Comparison of ENCODE assay signal across 17 cellular contexts in genomic region chr16:75653926-75654325, GRCh38. TPM values are rescaled to one million over a fixed set of nuclear protein-coding genes. Genes with fewer than 3 reads are reported as not detected.
DNase-seq lines count a peak whose midpoint lies in the region; ATAC-seq and TF ChIP-seq lines count a peak whose summit lies in the region.
"Had no signal": no experiment of that assay in that cellular context is flagged by ENCODE, and none has a peak within 500 bp of the region (broad histone marks: within the 10 kb centered on the region; RNA-seq: fewer than 3 reads in every experiment).

No MANE protein-coding gene starts in this region.

- no peaks in the 10 kb centered on the region for H3K9me3 ChIP-seq in H9 (ENCODE audit: control insufficient read depth, low read depth, low read length)
- H3K9me3 ChIP-seq in vagina = no peaks in the 10 kb centered on the region
- H3K9me3 ChIP-seq: MG63 had no signal

- POLR2A ChIA-PET in T-cell (lab: Charles Lee) = no interaction called here

- H4K91ac ChIP-seq in H9 (ENCODE audit: insufficient read length, low read depth, low read length) = no peak overlapping the region

- H3K4me1 ChIP-seq in H9 (ENCODE audit: insufficient read depth, low read length) = no peaks in the 10 kb centered on the region
- H3K4me1 ChIP-seq in vagina = peaks cover 45% of the 10 kb centered on the region

- ATAC-seq in T-cell (replicated peaks in 1 of 4) = no peak
- ATAC-seq in stimulated activated naive B cell treated with anti-CD40 and anti-IgM and Interleukin-4, amounts not matched to agents 10 μg/mL and 1 μg/mL and 100 μg/mL, for 72 hours (replicated peaks) = no peak

- no peak overlapping the region for H3K56ac ChIP-seq in H9 (ENCODE audit: insufficient read length, low read depth, low read length)

- H3K9me3 Mint-ChIP-seq in activated T-cell treated with anti-CD3 and anti-CD28 coated beads, Interleukin-2, amount 50 U/mL, for 24 hours = no peaks in the 10 kb centered on the region
- H3K9me3 Mint-ChIP-seq in T-cell (no peaks in the 10 kb centered on the region), H9 (no peaks in the 10 kb centered on the region)
- no peaks in the 10 kb centered on the region for H3K9me3 Mint-ChIP-seq in stimulated activated naive B cell treated with anti-CD40 and anti-IgM and Interleukin-4, amounts not matched to agents 10 μg/mL and 1 μg/mL and 100 μg/mL, for 72 hours

- H3K4me3 Mint-ChIP-seq in activated T-cell treated with anti-CD3 and anti-CD28 coated beads, Interleukin-2, amount 50 U/mL, for 24 hours = peak overlapping the region; percentile 4
- H3K4me3 Mint-ChIP-seq in T-cell (peak overlapping the region; percentile 30 to 99 (median 48)), H9 (no peak overlapping the region)
- no peak overlapping the region for H3K4me3 Mint-ChIP-seq in stimulated activated naive B cell treated with anti-CD40 and anti-IgM and Interleukin-4, amounts not matched to agents 10 μg/mL and 1 μg/mL and 100 μg/mL, for 72 hours

- peaks cover 4% of the 10 kb centered on the region for H3K23me2 ChIP-seq in H9 (ENCODE audit: insufficient read length, low read depth, low read length, poor library complexity, severe bottlenecking)

- no peak overlapping the region for H3K14ac ChIP-seq in H9 (ENCODE audit: insufficient read depth, low read length)

- CTCF ChIA-PET in T-cell (lab: Charles Lee) = interaction anchor here in 1 of 2 donors (0.8 kb wide), 1 partner anchor 35 kb away, joined by 3 read pairs; no protein-coding TSS in a partner anchor

- H3K27me3 ChIP-seq in H9 (ENCODE audit: insufficient read depth, low read length) = no peaks in the 10 kb centered on the region
- no peaks in the 10 kb centered on the region for H3K27me3 ChIP-seq in vagina
- H3K27me3 ChIP-seq: MG63 had no signal

- H4K8ac ChIP-seq in H9 (replicated peaks; ENCODE audit: insufficient read length, low read depth, low read length) = no peak overlapping the region

- no peaks in the 10 kb centered on the region for H3K27me3 Mint-ChIP-seq in activated T-cell treated with anti-CD3 and anti-CD28 coated beads, Interleukin-2, amount 50 U/mL, for 24 hours
- H3K27me3 Mint-ChIP-seq in T-cell (no peaks in the 10 kb centered on the region), H9 (ENCODE audit: low read depth) (no peaks in the 10 kb centered on the region)
- H3K27me3 Mint-ChIP-seq in stimulated activated naive B cell treated with anti-CD40 and anti-IgM and Interleukin-4, amounts not matched to agents 10 μg/mL and 1 μg/mL and 100 μg/mL, for 72 hours = no peaks in the 10 kb centered on the region

- H3K18ac ChIP-seq in H9 (ENCODE audit: insufficient read length, low read depth, low read length) = no peak overlapping the region

- no peaks in the 10 kb centered on the region for H4K20me1 ChIP-seq in H9 (ENCODE audit: control insufficient read depth, insufficient read depth, insufficient read length)

- H2BK5ac ChIP-seq in H9 (ENCODE audit: insufficient read length, low read length) = no peak overlapping the region

- TF ChIP-seq CTCF in H9 (conservative IDR thresholded peaks at IDR 0.05) (no peak), vagina (IDR thresholded peaks at IDR 0.05) (no peak)

- H2BK15ac ChIP-seq in H9 (ENCODE audit: low read depth, low read length) = no peak overlapping the region

- no peak overlapping the region for H3K4ac ChIP-seq in H9 (ENCODE audit: low read depth, low read length)

- no peak for TF ChIP-seq POLR2A in vagina (IDR thresholded peaks at IDR 0.05)

- no peak overlapping the region for H3K4me3 ChIP-seq in vagina
- H3K4me3 ChIP-seq: MG63 had no signal

- no peak overlapping the region for H3K9ac ChIP-seq in H9 (ENCODE audit: extremely low read depth, insufficient read length, low read length)

- no peak overlapping the region for H2BK20ac ChIP-seq in H9 (ENCODE audit: low read depth, low read length, poor library complexity, severe bottlenecking)

- no peak for DNase-seq in activated T-cell treated with anti-CD3 and anti-CD28 coated beads, Interleukin-2, amount 50 U/mL, for 24 hours
- no peak for DNase-seq in activated T-cell treated with anti-CD3 and anti-CD28 coated beads for 4 hours
- DNase-seq in T-cell = no peak
- DNase-seq in fibroblast of gingiva (ENCODE audit: low read depth) = peak; percentile 83
- DNase-seq in stimulated activated naive B cell treated with anti-CD40 and anti-IgM and Interleukin-4, amounts not matched to agents 10 μg/mL and 1 μg/mL and 100 μg/mL, for 72 hours = no peak
- DNase-seq in H9 = no peak
- no peak for DNase-seq in vagina (ENCODE audit: extremely low spot score in 2 of 2)
- DNase-seq in T1000 (lab: John Stamatoyannopoulos, UW) = no peak
- DNase-seq: activated naive CD4-positive, alpha-beta T cell treated with Interleukin-2 at 50 U/mL for 16 hours; effector memory CD4-positive, alpha-beta T cell; mammary epithelial cell; MG63; NCI-H446; retina; RPMI8226 had no signal

- peaks cover 87% of the 10 kb centered on the region for H3K36me3 Mint-ChIP-seq in activated T-cell treated with anti-CD3 and anti-CD28 coated beads, Interleukin-2, amount 50 U/mL, for 24 hours (ENCODE audit: low read depth)
- peaks cover 50% of the 10 kb centered on the region for H3K36me3 Mint-ChIP-seq in T-cell
- H3K36me3 Mint-ChIP-seq in stimulated activated naive B cell treated with anti-CD40 and anti-IgM and Interleukin-4, amounts not matched to agents 10 μg/mL and 1 μg/mL and 100 μg/mL, for 72 hours = peaks cover 43 to 52% of the 10 kb centered on the region in 2 donors
- peaks cover 17 to 41% (median 39%) of the 10 kb centered on the region in 3 experiments; a peak in 6 of 7 replicates for H3K36me3 Mint-ChIP-seq in H9 (ENCODE audit: insufficient read depth in 1 of 3, low read depth in 3 of 3)

- H3K4me2 ChIP-seq in H9 (ENCODE audit: insufficient read depth, insufficient read length, low read length) = no peak overlapping the region

- peak overlapping the region; percentile 93 for H3K27ac Mint-ChIP-seq in activated T-cell treated with anti-CD3 and anti-CD28 coated beads, Interleukin-2, amount 50 U/mL, for 24 hours
- peak overlapping the region; percentile 63 to 74 for H3K27ac Mint-ChIP-seq in T-cell
- peak overlapping the region; percentile 78 for H3K27ac Mint-ChIP-seq in stimulated activated naive B cell treated with anti-CD40 and anti-IgM and Interleukin-4, amounts not matched to agents 10 μg/mL and 1 μg/mL and 100 μg/mL, for 72 hours
- peak overlapping the region in 1 of 3 experiments; percentile 18; a peak in 3 of 7 replicates for H3K27ac Mint-ChIP-seq in H9

- no peak overlapping the region for H3K23ac ChIP-seq in H9 (ENCODE audit: insufficient read length, low read depth, low read length)

- H3K79me2 ChIP-seq in H9 (ENCODE audit: insufficient read depth, low read length) = peaks cover 13% of the 10 kb centered on the region; the same call in 1 of the 2 replicates

- no peak overlapping the region for H2AK5ac ChIP-seq in H9 (ENCODE audit: insufficient read length, low read length)

- H3K36me3 ChIP-seq in vagina = peaks cover 0 to 43% of the 10 kb centered on the region in 2 donors

- no peak overlapping the region for H2BK12ac ChIP-seq in H9 (ENCODE audit: insufficient read length, low read depth, low read length)

- no peak overlapping the region for H3T11ph ChIP-seq in H9 (ENCODE audit: low read length)

- no peak overlapping the region for H2BK120ac ChIP-seq in H9 (ENCODE audit: low read depth, low read length, poor library complexity, severe bottlenecking)

- peaks cover 46% of the 10 kb centered on the region for H3K4me1 Mint-ChIP-seq in activated T-cell treated with anti-CD3 and anti-CD28 coated beads, Interleukin-2, amount 50 U/mL, for 24 hours (ENCODE audit: low read depth)
- H3K4me1 Mint-ChIP-seq in T-cell (peaks cover 60 to 67% (median 62%) of the 10 kb centered on the region in 3 donors), H9 (peaks cover 16% of the 10 kb centered on the region in 2 experiments)
- H3K4me1 Mint-ChIP-seq in stimulated activated naive B cell treated with anti-CD40 and anti-IgM and Interleukin-4, amounts not matched to agents 10 μg/mL and 1 μg/mL and 100 μg/mL, for 72 hours = peaks cover 20 to 54% of the 10 kb centered on the region in 2 donors

- H2AFZ ChIP-seq in H9 (ENCODE audit: low read length) = no peak overlapping the region

- H4K5ac ChIP-seq in H9 (ENCODE audit: insufficient read length, low read depth, low read length) = no peak overlapping the region

- no CpG with 5 or more reads among the region's 1 CpG for WGBS in H9 (ENCODE audit: extremely low coverage, insufficient read length, low lambda C conversion rate)

- intact Hi-C loops in vagina (cut with DNase I) = no loop called here

- H3K27ac ChIP-seq in H9 (ENCODE audit: insufficient read length, low read depth, low read length) = no peak overlapping the region
- no peak overlapping the region for H3K27ac ChIP-seq in vagina

- no peaks in the 10 kb centered on the region for H3K79me1 ChIP-seq in H9 (ENCODE audit: insufficient read depth, low read depth, low read length, poor library complexity, severe bottlenecking)

RNA-seq across cellular contexts. Expression of gene TERF2IP, which starts 6.4 kb away (rescaled TPM):
- 100 to 1,000 TPM in 1 of 5 donors, 10 to 100 TPM in 4; 86.0 to 104 (median 94.0) TPM for total RNA-seq in T-cell
- total RNA-seq in H9 (2021) = 15.6 and 15.9 TPM in 2 replicates
- 65.1 TPM for total RNA-seq in vagina

RNA-seq across cellular contexts. Expression of gene KARS1, which starts 6.5 kb away (rescaled TPM):
- total RNA-seq in T-cell = 100 to 1,000 TPM; 121 to 151 (median 128) TPM
- total RNA-seq in H9 (2021) = 181 and 183 TPM in 2 replicates
- 82.0 TPM for total RNA-seq in vagina

RNA-seq across cellular contexts. Expression of gene CPHXL2, which starts 22.9 kb away (rescaled TPM):
- total RNA-seq in T-cell = not detected
- total RNA-seq in H9 (2021) = not detected in 2 replicates
- not detected for total RNA-seq in vagina
- total RNA-seq: A673, mammary epithelial cell, temporal lobe had no signal

RNA-seq across cellular contexts. Expression of gene ADAT1, which starts 30.8 kb away (rescaled TPM):
- total RNA-seq in T-cell = 10 to 100 TPM; 62.9 to 79.2 (median 72.0) TPM
- 42.4 and 54.2 TPM in 2 replicates for total RNA-seq in H9 (2021)
- 44.4 TPM for total RNA-seq in vagina

RNA-seq across cellular contexts. Expression of gene DUXB, which starts 47.3 kb away (rescaled TPM):
- not detected for total RNA-seq in T-cell
- not detected in 2 replicates for total RNA-seq in H9 (2021)
- not detected for total RNA-seq in vagina
- total RNA-seq: A673, mammary epithelial cell, temporal lobe had no signal

Comparison
In these comparisons a context has a peak if more than half of its experiments do, and no peak if none do; other contexts are left out.
1. H3K4me3 Mint-ChIP-seq: peak in activated T-cell treated with anti-CD3 and anti-CD28 coated beads, Interleukin-2, amount 50 U/mL, for 24 hours (single experiment) and T-cell (3 of 3); none in stimulated activated naive B cell treated with anti-CD40 and anti-IgM and Interleukin-4, amounts not matched to agents 10 μg/mL and 1 μg/mL and 100 μg/mL, for 72 hours (0 of 2) and H9 (0 of 2).